Comparison of ENCODE assay signal across 1 cellular context in the genomic region with DNA sequence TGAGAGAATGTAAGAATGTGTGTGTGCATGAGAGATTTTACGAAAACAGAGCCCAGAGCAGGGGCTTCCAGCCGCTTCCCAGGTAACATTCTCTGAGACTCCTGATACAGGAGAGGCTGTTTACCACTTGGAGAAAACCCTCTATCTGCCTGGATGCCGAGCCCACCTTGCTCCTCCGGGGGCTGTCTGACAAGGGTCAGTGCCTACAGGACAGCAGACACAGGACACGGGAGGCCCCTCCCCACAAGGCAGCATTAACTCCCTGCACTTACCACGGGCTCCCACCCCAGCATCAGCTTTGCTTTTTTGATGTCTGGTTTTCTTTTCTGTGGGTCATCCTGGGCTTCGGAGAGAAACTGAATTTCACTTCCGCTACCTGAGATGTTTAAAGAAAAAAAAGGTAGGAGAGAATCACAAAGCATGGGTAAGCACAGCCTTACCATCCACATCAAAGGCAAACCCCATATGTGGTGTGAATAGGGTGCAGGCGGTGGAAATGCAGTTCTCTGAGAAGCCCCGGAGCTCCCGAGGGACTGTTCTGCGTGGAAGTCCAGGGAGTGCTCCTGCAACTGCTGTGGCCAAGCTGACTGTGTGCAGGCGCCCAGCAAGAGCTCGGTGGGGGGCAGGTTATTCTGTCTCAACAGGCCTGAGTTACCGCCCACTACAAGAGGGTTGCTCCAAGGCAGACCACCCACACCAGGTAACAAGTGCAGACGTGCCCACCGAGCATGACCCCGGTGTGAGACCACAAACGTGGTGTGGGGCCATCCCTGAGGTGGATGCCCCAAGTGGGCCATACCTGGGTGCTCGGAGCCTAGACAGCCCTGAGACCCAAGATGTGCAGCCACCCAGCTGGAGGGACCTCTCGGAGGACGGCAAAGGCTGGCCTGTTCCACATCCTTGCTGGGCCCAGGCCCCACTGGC.
TF ChIP-seq lines count a peak whose summit lies in the region.

No MANE protein-coding gene starts in this region.

TF ChIP-seq in GM12878, 131 proteins besides CTCF, POLR2A, EP300 and RAD21 (continued from another document):
- TF ChIP-seq SUPT20H (IDR thresholded peaks at IDR 0.05; ENCODE audit: borderline replicate concordance, control insufficient read depth, low read depth, low read length) (no peak), SREBF1 (IDR thresholded peaks at IDR 0.05; ENCODE audit: low read length) (no peak), CHD1 (IDR thresholded peaks at IDR 0.05; ENCODE audit: low read depth, low read length) (no peak)
- TF ChIP-seq, protein P1, sequence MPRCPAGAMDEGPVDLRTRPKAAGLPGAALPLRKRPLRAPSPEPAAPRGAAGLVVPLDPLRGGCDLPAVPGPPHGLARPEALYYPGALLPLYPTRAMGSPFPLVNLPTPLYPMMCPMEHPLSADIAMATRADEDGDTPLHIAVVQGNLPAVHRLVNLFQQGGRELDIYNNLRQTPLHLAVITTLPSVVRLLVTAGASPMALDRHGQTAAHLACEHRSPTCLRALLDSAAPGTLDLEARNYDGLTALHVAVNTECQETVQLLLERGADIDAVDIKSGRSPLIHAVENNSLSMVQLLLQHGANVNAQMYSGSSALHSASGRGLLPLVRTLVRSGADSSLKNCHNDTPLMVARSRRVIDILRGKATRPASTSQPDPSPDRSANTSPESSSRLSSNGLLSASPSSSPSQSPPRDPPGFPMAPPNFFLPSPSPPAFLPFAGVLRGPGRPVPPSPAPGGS (IDR thresholded peaks at IDR 0.05; ENCODE audit: borderline replicate concordance, insufficient read depth, low read depth, low read length, poor library complexity, severe bottlenecking): peak; percentile 6
- TF ChIP-seq, protein P2, sequence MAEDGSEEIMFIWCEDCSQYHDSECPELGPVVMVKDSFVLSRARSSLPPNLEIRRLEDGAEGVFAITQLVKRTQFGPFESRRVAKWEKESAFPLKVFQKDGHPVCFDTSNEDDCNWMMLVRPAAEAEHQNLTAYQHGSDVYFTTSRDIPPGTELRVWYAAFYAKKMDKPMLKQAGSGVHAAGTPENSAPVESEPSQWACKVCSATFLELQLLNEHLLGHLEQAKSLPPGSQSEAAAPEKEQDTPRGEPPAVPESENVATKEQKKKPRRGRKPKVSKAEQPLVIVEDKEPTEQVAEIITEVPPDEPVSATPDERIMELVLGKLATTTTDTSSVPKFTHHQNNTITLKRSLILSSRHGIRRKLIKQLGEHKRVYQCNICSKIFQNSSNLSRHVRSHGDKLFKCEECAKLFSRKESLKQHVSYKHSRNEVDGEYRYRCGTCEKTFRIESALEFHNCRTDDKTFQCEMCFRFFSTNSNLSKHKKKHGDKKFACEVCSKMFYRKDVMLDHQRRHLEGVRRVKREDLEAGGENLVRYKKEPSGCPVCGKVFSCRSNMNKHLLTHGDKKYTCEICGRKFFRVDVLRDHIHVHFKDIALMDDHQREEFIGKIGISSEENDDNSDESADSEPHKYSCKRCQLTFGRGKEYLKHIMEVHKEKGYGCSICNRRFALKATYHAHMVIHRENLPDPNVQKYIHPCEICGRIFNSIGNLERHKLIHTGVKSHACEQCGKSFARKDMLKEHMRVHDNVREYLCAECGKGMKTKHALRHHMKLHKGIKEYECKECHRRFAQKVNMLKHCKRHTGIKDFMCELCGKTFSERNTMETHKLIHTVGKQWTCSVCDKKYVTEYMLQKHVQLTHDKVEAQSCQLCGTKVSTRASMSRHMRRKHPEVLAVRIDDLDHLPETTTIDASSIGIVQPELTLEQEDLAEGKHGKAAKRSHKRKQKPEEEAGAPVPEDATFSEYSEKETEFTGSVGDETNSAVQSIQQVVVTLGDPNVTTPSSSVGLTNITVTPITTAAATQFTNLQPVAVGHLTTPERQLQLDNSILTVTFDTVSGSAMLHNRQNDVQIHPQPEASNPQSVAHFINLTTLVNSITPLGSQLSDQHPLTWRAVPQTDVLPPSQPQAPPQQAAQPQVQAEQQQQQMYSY (CRISPR knock-in tag; IDR thresholded peaks at IDR 0.05): no peak
